In the genomic region with DNA sequence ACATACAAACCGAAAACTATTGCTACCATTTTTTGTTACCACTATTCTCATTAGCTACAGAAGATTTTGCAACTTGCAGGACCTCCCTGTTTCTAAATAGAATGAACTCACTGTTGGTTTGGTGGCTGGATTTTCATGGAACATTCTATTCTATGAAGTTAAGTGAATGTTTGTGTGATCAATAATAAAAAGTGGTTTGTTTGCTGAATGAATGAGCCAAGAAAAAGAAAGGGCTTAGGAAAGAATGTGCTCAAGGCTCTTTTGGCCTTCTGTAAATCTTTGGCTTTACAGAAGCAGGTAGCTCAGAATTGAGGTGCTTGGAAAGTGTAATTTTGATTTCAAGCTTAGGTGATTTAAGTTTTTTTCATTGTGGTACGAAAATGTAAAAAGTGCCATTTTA, we compare ENCODE assay signal across 9 cellular contexts. TPM values are rescaled to one million over a fixed set of nuclear protein-coding genes. Genes with fewer than 3 reads are reported as not detected.
"Had no signal": no experiment of that assay in that cellular context is flagged by ENCODE, and none has a peak within 500 bp of the region (broad histone marks: within the 10 kb centered on the region; RNA-seq: fewer than 3 reads in every experiment).

No MANE protein-coding gene starts in this region.

- H3K4me3 ChIP-seq: K562 had no signal

- ATAC-seq: HepG2, K562 had no signal

- H3K27ac ChIP-seq: HL-60, KMS-11 had no signal

- DNase-seq: IMR-90, KBM-7, KG1 had no signal

RNA-seq across cellular contexts. Expression of gene SCGB1D2, which starts 5.9 kb away (rescaled TPM):
- total RNA-seq: HepG2, HT-29, HT1080, IMR-90, K562 had no signal

RNA-seq across cellular contexts. Expression of gene SCGB2A1, which starts 27.7 kb away (rescaled TPM):
- total RNA-seq: HepG2, HT-29, HT1080, IMR-90, K562 had no signal

RNA-seq across cellular contexts. Expression of gene SCGB2A2, which starts 33.8 kb away (rescaled TPM):
- total RNA-seq: HepG2, HT-29, HT1080, IMR-90, K562 had no signal

RNA-seq across cellular contexts. Expression of gene SCGB1D1, which starts 46.2 kb away (rescaled TPM):
- total RNA-seq: HepG2, HT-29, HT1080, IMR-90, K562 had no signal
